In genomic region chr2:203763425-203764272, GRCh38 we compare ENCODE assay signal across 12 cellular contexts. TPM values are rescaled to one million over a fixed set of nuclear protein-coding genes. Genes with fewer than 3 reads are reported as not detected.
DNase-seq lines count a peak whose midpoint lies in the region; ATAC-seq and TF ChIP-seq lines count a peak whose summit lies in the region.
"Had no signal": no experiment of that assay in that cellular context is flagged by ENCODE, and none has a peak within 500 bp of the region (broad histone marks: within the 10 kb centered on the region; RNA-seq: fewer than 3 reads in every experiment).

No MANE protein-coding gene starts in this region.

- H3K9me3 Mint-ChIP-seq in activated CD4-positive, alpha-beta T cell treated with anti-CD3 and anti-CD28 coated beads, Interleukin-2, amount 10 ng/mL, durations not matched to agents 7 days and 5 days = peaks cover 29% of the 10 kb centered on the region
- no peaks in the 10 kb centered on the region for H3K9me3 Mint-ChIP-seq in central memory CD8-positive, alpha-beta T cell
- H3K9me3 Mint-ChIP-seq in neural progenitor cell = peaks cover 12% of the 10 kb centered on the region

- H3K36me3 ChIP-seq in neural progenitor cell = no peaks in the 10 kb centered on the region
- H3K36me3 ChIP-seq: brain microvascular endothelial cell had no signal

- H4K20me1 ChIP-seq in neural progenitor cell (ENCODE audit: low read depth) = no peaks in the 10 kb centered on the region

- H2AFZ ChIP-seq in neural progenitor cell (replicated peaks) = no peak overlapping the region

- H3K4me2 ChIP-seq in neural progenitor cell = no peak overlapping the region

- H3K9ac ChIP-seq in neural progenitor cell = no peak overlapping the region

- no peak overlapping the region for H3K27ac ChIP-seq in neural progenitor cell
- H3K27ac ChIP-seq: brain microvascular endothelial cell, SK-N-MC had no signal

- no peaks in the 10 kb centered on the region for H3K4me1 ChIP-seq in neural progenitor cell

- CTCF ChIA-PET in activated CD4-positive, alpha-beta T cell treated with anti-CD3 and anti-CD28 coated beads, Interleukin-2, amount 10 ng/mL, durations not matched to agents 7 days and 5 days (lab: Charles Lee) = interaction anchor here (0.9 to 5.5 kb wide), 8 partner anchors 11 to 43 kb away, joined by 3 to 44 read pairs (median 4); no protein-coding TSS in a partner anchor

- H3K79me2 ChIP-seq in neural progenitor cell (ENCODE audit: low read depth) = no peaks in the 10 kb centered on the region

- no peak overlapping the region for H3K4me3 Mint-ChIP-seq in activated CD4-positive, alpha-beta T cell treated with anti-CD3 and anti-CD28 coated beads, Interleukin-2, amount 10 ng/mL, durations not matched to agents 7 days and 5 days
- peak overlapping the region; percentile 32 for H3K4me3 Mint-ChIP-seq in central memory CD8-positive, alpha-beta T cell
- H3K4me3 Mint-ChIP-seq in neural progenitor cell = no peak overlapping the region

- no peaks in the 10 kb centered on the region for H3K9me3 ChIP-seq in neural progenitor cell (ENCODE audit: low read depth)

- peaks cover 81% of the 10 kb centered on the region for H3K36me3 Mint-ChIP-seq in activated CD4-positive, alpha-beta T cell treated with anti-CD3 and anti-CD28 coated beads, Interleukin-2, amount 10 ng/mL, durations not matched to agents 7 days and 5 days (ENCODE audit: low read depth)
- peaks cover 6% of the 10 kb centered on the region for H3K36me3 Mint-ChIP-seq in central memory CD8-positive, alpha-beta T cell (ENCODE audit: insufficient read depth)
- H3K36me3 Mint-ChIP-seq in neural progenitor cell = peaks cover under 1% of the 10 kb centered on the region

- no peaks in the 10 kb centered on the region for H3K27me3 Mint-ChIP-seq in activated CD4-positive, alpha-beta T cell treated with anti-CD3 and anti-CD28 coated beads, Interleukin-2, amount 10 ng/mL, durations not matched to agents 7 days and 5 days
- no peaks in the 10 kb centered on the region for H3K27me3 Mint-ChIP-seq in central memory CD8-positive, alpha-beta T cell
- H3K27me3 Mint-ChIP-seq in neural progenitor cell (ENCODE audit: insufficient read depth, low read depth) = no peaks in the 10 kb centered on the region

- TF ChIP-seq CTCF in neural progenitor cell (IDR thresholded peaks at IDR 0.05) = no peak

- peak overlapping the region; percentile 88 for H3K27ac Mint-ChIP-seq in activated CD4-positive, alpha-beta T cell treated with anti-CD3 and anti-CD28 coated beads, Interleukin-2, amount 10 ng/mL, durations not matched to agents 7 days and 5 days
- peak overlapping the region; percentile 87 for H3K27ac Mint-ChIP-seq in central memory CD8-positive, alpha-beta T cell (ENCODE audit: low read depth)
- H3K27ac Mint-ChIP-seq in neural progenitor cell = no peak overlapping the region

- DNase-seq in stimulated activated CD4-positive, alpha-beta T cell treated with anti-CD3 and anti-CD28 coated beads, Interleukin-12 subunit alpha, Interleukin-12 subunit beta, amount 100 ng/mL, for 48 hours (ENCODE audit: low read depth in 2 of 3, low spot score in 1 of 3) = peak in 2 of 3 donors; percentile 45 to 59
- DNase-seq in stimulated activated CD4-positive, alpha-beta T cell treated with anti-CD3 and anti-CD28 coated beads, Interleukin-12 subunit alpha, Interleukin-12 subunit beta, amount 100 ng/mL, for 4 hours = no peak
- DNase-seq in activated CD4-positive, alpha-beta T cell treated with anti-CD3 and anti-CD28 coated beads, Interleukin-2, amount 10 ng/mL, durations not matched to agents 7 days and 5 days = peak; percentile 18
- no peak for DNase-seq in central memory CD8-positive, alpha-beta T cell (ENCODE audit: low spot score in 2 of 2)
- DNase-seq in neural progenitor cell (ENCODE audit: low spot score) (no peak), epidermal melanocyte (ENCODE audit: insufficient read length, low spot score) (no peak)
- DNase-seq: brain microvascular endothelial cell, left colon, NCI-H2029 treated with DMSO at 0.1 percent for 48 hours had no signal

- H3F3A ChIP-seq in neural progenitor cell (ENCODE audit: low read depth) = no peaks in the 10 kb centered on the region

- H3K27me3 ChIP-seq in neural progenitor cell = no peaks in the 10 kb centered on the region
- H3K27me3 ChIP-seq: brain microvascular endothelial cell had no signal

- peaks cover 56% of the 10 kb centered on the region for H3K4me1 Mint-ChIP-seq in activated CD4-positive, alpha-beta T cell treated with anti-CD3 and anti-CD28 coated beads, Interleukin-2, amount 10 ng/mL, durations not matched to agents 7 days and 5 days
- peaks cover 75% of the 10 kb centered on the region for H3K4me1 Mint-ChIP-seq in central memory CD8-positive, alpha-beta T cell
- H3K4me1 Mint-ChIP-seq in neural progenitor cell = no peaks in the 10 kb centered on the region

- POLR2A ChIA-PET in activated CD4-positive, alpha-beta T cell treated with anti-CD3 and anti-CD28 coated beads, Interleukin-2, amount 10 ng/mL, durations not matched to agents 7 days and 5 days (lab: Charles Lee) = interaction anchor here (0.5 to 1.6 kb wide), 2 partner anchors 15 to 59 kb away, joined by 3 to 4 read pairs; no protein-coding TSS in a partner anchor

- no peak overlapping the region for H3K4me3 ChIP-seq in neural progenitor cell
- H3K4me3 ChIP-seq: SK-N-MC had no signal

- peak; percentile 88 for ATAC-seq in central memory CD8-positive, alpha-beta T cell (replicated peaks; ENCODE audit: extremely low read depth, poor library complexity, severe bottlenecking)
- ATAC-seq in GM21367 (IDR thresholded peaks at IDR 0.05; ENCODE audit: unreplicated experiment) (no peak), GM21825 (IDR thresholded peaks at IDR 0.05; ENCODE audit: unreplicated experiment) (no peak)
- ATAC-seq: left colon had no signal

RNA-seq across cellular contexts. Expression of gene CD28, which starts 57.2 kb away (rescaled TPM):
- 100 to 1,000 TPM; 151 to 163 TPM for total RNA-seq in activated CD4-positive, alpha-beta T cell treated with anti-CD3 and anti-CD28 coated beads, Interleukin-2, amount 10 ng/mL, durations not matched to agents 7 days and 5 days
- not detected in 2 replicates for total RNA-seq in neural progenitor cell (ENCODE audit: low replicate concordance)

Comparison
In these comparisons a context has a peak if more than half of its experiments do, and no peak if none do; other contexts are left out.
1. DNase-seq: peak in stimulated activated CD4-positive, alpha-beta T cell treated with anti-CD3 and anti-CD28 coated beads, Interleukin-12 subunit alpha, Interleukin-12 subunit beta, amount 100 ng/mL, for 48 hours (2 of 3) and activated CD4-positive, alpha-beta T cell treated with anti-CD3 and anti-CD28 coated beads, Interleukin-2, amount 10 ng/mL, durations not matched to agents 7 days and 5 days (single experiment); none in stimulated activated CD4-positive, alpha-beta T cell treated with anti-CD3 and anti-CD28 coated beads, Interleukin-12 subunit alpha, Interleukin-12 subunit beta, amount 100 ng/mL, for 4 hours (single experiment), central memory CD8-positive, alpha-beta T cell (0 of 2), neural progenitor cell (single experiment) and epidermal melanocyte (single experiment).
2. RNA of gene CD28, which starts 57.2 kb away (total RNA-seq): 151 to 163 TPM in activated CD4-positive, alpha-beta T cell treated with anti-CD3 and anti-CD28 coated beads, Interleukin-2, amount 10 ng/mL, durations not matched to agents 7 days and 5 days; not detected in neural progenitor cell; every median in the first group is over 100 times any median in the second.